Comparison of ENCODE assay signal across 24 cellular contexts in the genomic region with DNA sequence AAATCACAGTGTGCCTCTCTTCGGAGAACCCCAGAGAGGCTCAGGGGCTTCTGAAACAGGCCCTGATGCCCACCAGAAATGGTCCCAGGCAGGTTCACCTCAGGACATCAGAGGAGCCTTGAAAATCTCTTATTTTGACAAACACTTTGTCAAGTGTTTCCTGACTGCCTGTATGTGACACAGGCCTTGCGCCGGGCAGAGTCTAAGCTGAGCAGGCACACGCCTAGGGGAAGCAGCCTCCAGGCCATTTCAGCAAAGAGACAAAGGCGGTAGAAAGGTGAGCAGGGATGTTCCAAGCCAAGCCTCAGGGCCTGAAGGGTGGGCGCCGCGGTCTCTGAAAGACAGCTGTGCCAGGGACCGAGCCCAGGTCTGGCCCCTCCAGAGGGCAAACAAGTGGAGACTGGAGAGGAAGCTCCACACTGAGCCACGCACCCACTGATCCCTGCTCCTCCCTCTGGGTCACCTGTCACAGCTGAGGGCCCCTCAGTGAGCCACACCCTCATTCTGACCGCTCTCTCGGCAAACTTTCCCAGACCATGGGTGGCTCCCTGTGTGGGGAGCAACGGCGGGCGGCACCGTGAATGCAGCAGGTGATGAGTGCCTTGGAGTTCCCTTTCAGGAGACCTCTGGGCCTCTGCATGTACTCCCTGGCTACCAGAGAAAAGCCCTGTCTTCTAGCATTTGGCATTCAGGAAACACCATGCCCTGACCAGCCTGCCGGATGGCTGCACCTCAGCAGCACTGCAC.
"Had no signal": no experiment of that assay in that cellular context is flagged by ENCODE, and none has a peak within 500 bp of the region (broad histone marks: within the 10 kb centered on the region; RNA-seq: fewer than 3 reads in every experiment).

No MANE protein-coding gene starts in this region.

- H3K4me3 ChIP-seq: adrenal gland, left ventricle myocardium inferior, pancreas, tibial artery, vagina had no signal

- H3K27me3 ChIP-seq: adrenal gland, neutrophil, pancreas, tibial artery, vagina had no signal

- ATAC-seq: activated CD4-positive, CD25-positive, alpha-beta regulatory T cell treated with anti-CD3 and anti-CD28 coated beads, Interleukin-2, amount 50 U/mL, for 24 hours; activated naive CD4-positive, alpha-beta T cell treated with anti-CD3 and anti-CD28 coated beads, Interleukin-2, amount 50 U/mL, for 72 hours; activated T-cell treated with anti-CD3 and anti-CD28 coated beads, Interleukin-2, amount 50 U/mL, for 72 hours; naive thymus-derived CD8-positive, alpha-beta T cell had no signal

- H3K4me3 Mint-ChIP-seq: activated CD4-positive, alpha-beta T cell treated with anti-CD3 and anti-CD28 coated beads, Interleukin-2, amount 10 ng/mL, durations not matched to agents 7 days and 5 days; activated T-cell treated with anti-CD3 and anti-CD28 coated beads, Interleukin-2, amount 50 U/mL, for 72 hours; memory B cell; naive thymus-derived CD8-positive, alpha-beta T cell had no signal

- H3K36me3 ChIP-seq: adrenal gland, left ventricle myocardium inferior, neutrophil, pancreas, tibial artery, vagina had no signal

- H3K27me3 Mint-ChIP-seq: activated CD4-positive, alpha-beta T cell treated with anti-CD3 and anti-CD28 coated beads, Interleukin-2, amount 10 ng/mL, durations not matched to agents 7 days and 5 days had no signal

- H3K9me3 Mint-ChIP-seq: activated CD4-positive, alpha-beta T cell treated with anti-CD3 and anti-CD28 coated beads, Interleukin-2, amount 10 ng/mL, durations not matched to agents 7 days and 5 days; activated naive CD4-positive, alpha-beta T cell treated with anti-CD3 and anti-CD28 coated beads, Interleukin-2, amount 50 U/mL, for 72 hours; activated T-cell treated with anti-CD3 and anti-CD28 coated beads, Interleukin-2, amount 50 U/mL, for 72 hours; memory B cell; naive thymus-derived CD8-positive, alpha-beta T cell had no signal

- H3K27ac Mint-ChIP-seq: activated CD4-positive, alpha-beta T cell treated with anti-CD3 and anti-CD28 coated beads, Interleukin-2, amount 10 ng/mL, durations not matched to agents 7 days and 5 days; activated T-cell treated with anti-CD3 and anti-CD28 coated beads, Interleukin-2, amount 50 U/mL, for 72 hours; memory B cell had no signal

- H3K27ac ChIP-seq: adrenal gland, left ventricle myocardium inferior, neutrophil, tibial artery, vagina had no signal

- DNase-seq: activated CD4-positive, alpha-beta T cell treated with anti-CD3 and anti-CD28 coated beads, Interleukin-2, amount 10 ng/mL, durations not matched to agents 7 days and 5 days; activated CD8-positive, alpha-beta memory T cell treated with anti-CD3 and anti-CD28 coated beads, Interleukin-2, amount 50 U/mL, for 48 hours; activated gamma-delta T cell treated with Interleukin-2 at 50 U/mL for 16 hours; activated T-cell treated with anti-CD3 and anti-CD28 coated beads, Interleukin-2, amount 50 U/mL, for 72 hours; adrenal gland; dermis blood vessel endothelial cell; effector memory CD4-positive, alpha-beta T cell; foreskin fibroblast; hippocampal formation; left ventricle myocardium inferior; naive thymus-derived CD8-positive, alpha-beta T cell; retina; stimulated activated CD4-positive, alpha-beta T cell treated with anti-CD3 and anti-CD28 coated beads, Interleukin-12 subunit alpha, Interleukin-12 subunit beta, amount 100 ng/mL, for 4 hours; stimulated activated CD4-positive, alpha-beta T cell treated with anti-CD3 and anti-CD28 coated beads, Interleukin-1b, Interleukin-23, amount 100 ng/mL, for 48 hours; stimulated activated CD8-positive, alpha-beta memory T cell treated with anti-CD3 and anti-CD28 coated beads, Interleukin-4, amount 100 ng/mL, for 48 hours; stimulated activated naive CD4-positive, alpha-beta T cell treated with Interleukin-2 at 50 U/mL for 16 hours; T1000 had no signal

- H3K36me3 Mint-ChIP-seq: memory B cell had no signal

- H3K9me3 ChIP-seq: adrenal gland, left ventricle myocardium inferior, neutrophil, pancreas, tibial artery, vagina had no signal
